ENCODE assay signal across 19 cellular contexts in the genomic region with DNA sequence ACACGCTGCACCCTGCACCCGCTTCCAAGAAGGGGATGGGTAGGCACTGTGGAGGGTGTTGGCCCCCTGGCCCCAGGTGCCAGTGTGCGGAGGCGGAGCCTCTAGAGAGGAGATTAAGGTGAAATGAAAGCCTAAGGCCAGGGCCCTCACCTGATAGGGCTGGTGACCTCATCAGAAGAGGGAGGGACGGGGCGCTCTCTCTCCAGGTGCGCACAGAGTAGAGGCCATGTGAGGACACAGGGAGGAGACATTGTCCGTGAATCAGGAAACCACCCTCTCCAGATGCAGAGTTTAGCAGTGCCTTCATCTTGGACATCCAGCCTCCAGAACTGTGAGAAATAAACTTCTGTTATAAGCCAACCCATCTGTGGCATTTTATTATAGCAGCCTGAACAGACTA.
A peak's percentile ranks its signal among the peaks of the same experiment; 100 is the strongest.
DNase-seq lines count a peak whose midpoint lies in the region; ATAC-seq and TF ChIP-seq lines count a peak whose summit lies in the region.
"Had no signal": no experiment of that assay in that cellular context is flagged by ENCODE, and none has a peak within 500 bp of the region (broad histone marks: within the 10 kb centered on the region; RNA-seq: fewer than 3 reads in every experiment).

No MANE protein-coding gene starts in this region.

- H3K4me3 Mint-ChIP-seq in activated naive CD8-positive, alpha-beta T cell treated with anti-CD3 and anti-CD28 coated beads, Interleukin-2, amount 10 ng/mL, durations not matched to agents 7 days and 5 days: no peak overlapping the region
- no peak overlapping the region for H3K4me3 Mint-ChIP-seq in activated naive CD8-positive, alpha-beta T cell treated with anti-CD3 and anti-CD28 coated beads for 36 hours
- H3K4me3 Mint-ChIP-seq: IgD-negative memory B cell; stimulated activated naive CD8-positive, alpha-beta T cell treated with anti-CD3 and anti-CD28 coated beads, Interleukin-15, Interleukin-2, amounts not matched to agents 100 ng/mL and 50 ng/mL, for 24 hours had no signal

- peak; percentile 14 for TF ChIP-seq CTCF in epithelial cell of esophagus (IDR thresholded peaks at IDR 0.05; ENCODE audit: insufficient read depth, low read depth, low read length, missing control alignments)

- H3K27me3 Mint-ChIP-seq in activated naive CD8-positive, alpha-beta T cell treated with anti-CD3 and anti-CD28 coated beads, Interleukin-2, amount 10 ng/mL, durations not matched to agents 7 days and 5 days: no peaks in the 10 kb centered on the region
- no peaks in the 10 kb centered on the region for H3K27me3 Mint-ChIP-seq in activated naive CD8-positive, alpha-beta T cell treated with anti-CD3 and anti-CD28 coated beads for 36 hours
- H3K27me3 Mint-ChIP-seq: stimulated activated naive CD8-positive, alpha-beta T cell treated with anti-CD3 and anti-CD28 coated beads, Interleukin-15, Interleukin-2, amounts not matched to agents 100 ng/mL and 50 ng/mL, for 24 hours had no signal

- H3K9me3 Mint-ChIP-seq in activated naive CD8-positive, alpha-beta T cell treated with anti-CD3 and anti-CD28 coated beads, Interleukin-2, amount 10 ng/mL, durations not matched to agents 7 days and 5 days: no peaks in the 10 kb centered on the region
- H3K9me3 Mint-ChIP-seq in activated naive CD8-positive, alpha-beta T cell treated with anti-CD3 and anti-CD28 coated beads for 36 hours: no peaks in the 10 kb centered on the region
- H3K9me3 Mint-ChIP-seq: IgD-negative memory B cell; stimulated activated naive CD8-positive, alpha-beta T cell treated with anti-CD3 and anti-CD28 coated beads, Interleukin-15, Interleukin-2, amounts not matched to agents 100 ng/mL and 50 ng/mL, for 24 hours had no signal

- POLR2A ChIA-PET in activated naive CD8-positive, alpha-beta T cell treated with anti-CD3 and anti-CD28 coated beads, Interleukin-2, amount 10 ng/mL, durations not matched to agents 7 days and 5 days (lab: Charles Lee): no interaction called here

- no peaks in the 10 kb centered on the region for H3K4me1 Mint-ChIP-seq in activated naive CD8-positive, alpha-beta T cell treated with anti-CD3 and anti-CD28 coated beads, Interleukin-2, amount 10 ng/mL, durations not matched to agents 7 days and 5 days
- H3K4me1 Mint-ChIP-seq in activated naive CD8-positive, alpha-beta T cell treated with anti-CD3 and anti-CD28 coated beads for 36 hours: no peaks in the 10 kb centered on the region
- H3K4me1 Mint-ChIP-seq: IgD-negative memory B cell had no signal

- no peak for DNase-seq in activated naive CD8-positive, alpha-beta T cell treated with anti-CD3 and anti-CD28 coated beads, Interleukin-2, amount 10 ng/mL, durations not matched to agents 7 days and 5 days
- no peak for DNase-seq in activated naive CD8-positive, alpha-beta T cell treated with anti-CD3 and anti-CD28 coated beads for 36 hours
- DNase-seq in NCI-H510A treated with DMSO at 0.1 percent for 48 hours (lab: John Stamatoyannopoulos, UW): peak; percentile 81
- no peak for DNase-seq in epithelial cell of esophagus (ENCODE audit: low read depth)
- no peak for DNase-seq in hypothalamus (lab: John Stamatoyannopoulos, UW)
- DNase-seq: activated CD4-positive, alpha-beta T cell treated with anti-CD3 and anti-CD28 coated beads for 48 hours; activated naive CD4-positive, alpha-beta T cell treated with anti-CD3 and anti-CD28 coated beads, Interleukin-2, amount 50 U/mL, for 16 hours; activated T-cell treated with anti-CD3 and anti-CD28 coated beads for 4 hours; colonic mucosa; foreskin melanocyte; left lung; T1000 had no signal

- H3K4me3 ChIP-seq in epithelial cell of esophagus (ENCODE audit: low read length): no peak overlapping the region
- H3K4me3 ChIP-seq: colonic mucosa, left lung, right atrium auricular region, SK-N-MC had no signal

- no peak overlapping the region for H3K27ac Mint-ChIP-seq in activated naive CD8-positive, alpha-beta T cell treated with anti-CD3 and anti-CD28 coated beads, Interleukin-2, amount 10 ng/mL, durations not matched to agents 7 days and 5 days
- H3K27ac Mint-ChIP-seq in activated naive CD8-positive, alpha-beta T cell treated with anti-CD3 and anti-CD28 coated beads for 36 hours: no peak overlapping the region
- H3K27ac Mint-ChIP-seq: IgD-negative memory B cell; stimulated activated naive CD8-positive, alpha-beta T cell treated with anti-CD3 and anti-CD28 coated beads, Interleukin-15, Interleukin-2, amounts not matched to agents 100 ng/mL and 50 ng/mL, for 24 hours had no signal

- H3K36me3 Mint-ChIP-seq in activated naive CD8-positive, alpha-beta T cell treated with anti-CD3 and anti-CD28 coated beads, Interleukin-2, amount 10 ng/mL, durations not matched to agents 7 days and 5 days: peaks cover 2% of the 10 kb centered on the region
- no peaks in the 10 kb centered on the region for H3K36me3 Mint-ChIP-seq in activated naive CD8-positive, alpha-beta T cell treated with anti-CD3 and anti-CD28 coated beads for 36 hours
- H3K36me3 Mint-ChIP-seq: IgD-negative memory B cell had no signal

- ATAC-seq in activated naive CD8-positive, alpha-beta T cell treated with anti-CD3 and anti-CD28 coated beads, Interleukin-2, amount 10 ng/mL, durations not matched to agents 7 days and 5 days (ENCODE audit: low read depth): peak; percentile 33
- ATAC-seq in GM19463 (IDR thresholded peaks at IDR 0.05; ENCODE audit: unreplicated experiment): no peak
- ATAC-seq in HG03175 (IDR thresholded peaks at IDR 0.05; ENCODE audit: unreplicated experiment): no peak
- no peak for ATAC-seq in GM21515 (IDR thresholded peaks at IDR 0.05; ENCODE audit: unreplicated experiment)
- ATAC-seq: left lung had no signal
